In genomic region chr11:66101055-66101454, GRCh38 we compare ENCODE assay signal across 9 cellular contexts. TPM values are rescaled to one million over a fixed set of nuclear protein-coding genes. Genes with fewer than 3 reads are reported as not detected.
A peak's percentile ranks its signal among the peaks of the same experiment; 100 is the strongest.
DNase-seq lines count a peak whose midpoint lies in the region; ATAC-seq and TF ChIP-seq lines count a peak whose summit lies in the region.
"Had no signal": no experiment of that assay in that cellular context is flagged by ENCODE, and none has a peak within 500 bp of the region (broad histone marks: within the 10 kb centered on the region; RNA-seq: fewer than 3 reads in every experiment).

No MANE protein-coding gene starts in this region.

- no peak for TF ChIP-seq CTCF in GM12864 (IDR thresholded peaks at IDR 0.05; ENCODE audit: low read depth, low read length, missing control alignments)
- TF ChIP-seq CTCF in nephron (IDR thresholded peaks at IDR 0.05; ENCODE audit: unreplicated experiment in 3 of 3), result no peak

- ATAC-seq in HG02981 (IDR thresholded peaks at IDR 0.05; ENCODE audit: unreplicated experiment) (peak; percentile 13), HG02610 (IDR thresholded peaks at IDR 0.05; ENCODE audit: unreplicated experiment) (no peak), GM18907 (IDR thresholded peaks at IDR 0.05; ENCODE audit: unreplicated experiment) (no peak), HG02973 (IDR thresholded peaks at IDR 0.05; ENCODE audit: unreplicated experiment) (no peak)

- H3K27ac Mint-ChIP-seq in activated T-helper 2 cell treated with anti-CD3 and anti-CD28 coated beads, Interferon-gamma antibody, Interleukin-2, Interleukin-4, amounts not matched to agents 10 μg/mL and 5 μg/mL and 100 μg/mL, durations not matched to agents 14 hours and 24 hours and 36 hours, result peak overlapping the region; percentile 84
- H3K27ac Mint-ChIP-seq in nephron, result peak overlapping the region in 2 of 3 experiments; percentile 28 to 46
- H3K27ac Mint-ChIP-seq: neural progenitor cell had no signal

- H3K4me3 ChIP-seq in GM12864 (ENCODE audit: low read depth, low read length), result peak overlapping the region; percentile 27; the same call in 1 of the 2 replicates
- H3K4me3 ChIP-seq: neural progenitor cell had no signal

- H3K4me3 Mint-ChIP-seq in activated T-helper 2 cell treated with anti-CD3 and anti-CD28 coated beads, Interferon-gamma antibody, Interleukin-2, Interleukin-4, amounts not matched to agents 10 μg/mL and 5 μg/mL and 100 μg/mL, durations not matched to agents 14 hours and 24 hours and 36 hours (ENCODE audit: low read depth), result peak overlapping the region; percentile 75
- no peak overlapping the region for H3K4me3 Mint-ChIP-seq in nephron
- H3K4me3 Mint-ChIP-seq: neural progenitor cell had no signal

- peaks cover 47% of the 10 kb centered on the region for H3K4me1 Mint-ChIP-seq in activated T-helper 2 cell treated with anti-CD3 and anti-CD28 coated beads, Interferon-gamma antibody, Interleukin-2, Interleukin-4, amounts not matched to agents 10 μg/mL and 5 μg/mL and 100 μg/mL, durations not matched to agents 14 hours and 24 hours and 36 hours (ENCODE audit: low read depth)
- peaks cover 7% of the 10 kb centered on the region for H3K4me1 Mint-ChIP-seq in nephron

- no peak for DNase-seq in GM12864 (ENCODE audit: low read depth)
- DNase-seq in activated T-helper 2 cell treated with anti-CD3 and anti-CD28 coated beads, Interferon-gamma antibody, Interleukin-2, Interleukin-4, amounts not matched to agents 10 μg/mL and 5 μg/mL and 100 μg/mL, durations not matched to agents 14 hours and 24 hours and 36 hours (ENCODE audit: low spot score), result no peak

- intact Hi-C loops in activated T-helper 2 cell treated with anti-CD3 and anti-CD28 coated beads, Interferon-gamma antibody, Interleukin-2, Interleukin-4, amounts not matched to agents 10 μg/mL and 5 μg/mL and 100 μg/mL, durations not matched to agents 14 hours and 24 hours and 36 hours (cut with micrococcal nuclease), result loop anchor here (2.0 kb wide), 1 partner anchor 20 kb away; no protein-coding TSS in a partner anchor

- no peaks in the 10 kb centered on the region for H3K9me3 Mint-ChIP-seq in activated T-helper 2 cell treated with anti-CD3 and anti-CD28 coated beads, Interferon-gamma antibody, Interleukin-2, Interleukin-4, amounts not matched to agents 10 μg/mL and 5 μg/mL and 100 μg/mL, durations not matched to agents 14 hours and 24 hours and 36 hours
- no peaks in the 10 kb centered on the region for H3K9me3 Mint-ChIP-seq in nephron
- H3K9me3 Mint-ChIP-seq: neural progenitor cell had no signal

- H3K27me3 Mint-ChIP-seq in activated T-helper 2 cell treated with anti-CD3 and anti-CD28 coated beads, Interferon-gamma antibody, Interleukin-2, Interleukin-4, amounts not matched to agents 10 μg/mL and 5 μg/mL and 100 μg/mL, durations not matched to agents 14 hours and 24 hours and 36 hours (ENCODE audit: low read depth), result no peaks in the 10 kb centered on the region
- no peaks in the 10 kb centered on the region for H3K27me3 Mint-ChIP-seq in nephron (ENCODE audit: low read depth)

- H3K36me3 Mint-ChIP-seq in activated T-helper 2 cell treated with anti-CD3 and anti-CD28 coated beads, Interferon-gamma antibody, Interleukin-2, Interleukin-4, amounts not matched to agents 10 μg/mL and 5 μg/mL and 100 μg/mL, durations not matched to agents 14 hours and 24 hours and 36 hours (ENCODE audit: low read depth), result peaks cover 20% of the 10 kb centered on the region
- H3K36me3 Mint-ChIP-seq in nephron (ENCODE audit: low read depth), result no peaks in the 10 kb centered on the region

RNA-seq across cellular contexts. Expression of gene PACS1, which starts 31.0 kb away (rescaled TPM):
- 75.6 and 83.7 TPM in 2 replicates for total RNA-seq in activated T-helper 2 cell treated with anti-CD3 and anti-CD28 coated beads, Interferon-gamma antibody, Interleukin-2, Interleukin-4, amounts not matched to agents 10 μg/mL and 5 μg/mL and 100 μg/mL, durations not matched to agents 14 hours and 24 hours and 36 hours

RNA-seq across cellular contexts. Expression of gene SF3B2, which starts 48.9 kb away (rescaled TPM):
- total RNA-seq in activated T-helper 2 cell treated with anti-CD3 and anti-CD28 coated beads, Interferon-gamma antibody, Interleukin-2, Interleukin-4, amounts not matched to agents 10 μg/mL and 5 μg/mL and 100 μg/mL, durations not matched to agents 14 hours and 24 hours and 36 hours, result 252 and 268 TPM in 2 replicates

RNA-seq across cellular contexts. Expression of gene GAL3ST3, which starts 52.1 kb away (rescaled TPM):
- 0.18 TPM in 1 of 2 replicates, not detected in the other for total RNA-seq in activated T-helper 2 cell treated with anti-CD3 and anti-CD28 coated beads, Interferon-gamma antibody, Interleukin-2, Interleukin-4, amounts not matched to agents 10 μg/mL and 5 μg/mL and 100 μg/mL, durations not matched to agents 14 hours and 24 hours and 36 hours
- total RNA-seq: fibroblast of lung had no signal
